Comparison of ENCODE assay signal across 8 cellular contexts in the genomic region with DNA sequence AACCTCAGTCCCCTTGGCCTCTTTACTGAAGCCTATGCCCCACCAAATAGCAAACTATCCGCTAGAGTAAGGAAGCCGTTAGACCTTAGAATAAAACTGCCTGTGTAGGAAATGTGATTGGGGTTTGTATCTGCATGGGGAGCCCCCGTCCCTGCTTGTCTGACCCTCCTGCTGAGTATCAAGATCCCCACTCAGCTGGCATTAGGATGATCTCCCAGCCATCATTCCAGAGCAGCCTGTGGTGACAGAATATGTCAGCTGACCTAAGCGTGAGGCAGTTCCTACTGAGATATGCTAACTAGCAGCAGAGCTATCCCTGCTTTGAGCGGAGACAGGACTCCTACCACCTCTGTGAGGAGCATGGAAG. TPM values are rescaled to one million over a fixed set of nuclear protein-coding genes. Genes with fewer than 3 reads are reported as not detected.
DNase-seq lines count a peak whose midpoint lies in the region; ATAC-seq, FAIRE-seq and TF ChIP-seq lines count a peak whose summit lies in the region.

No MANE protein-coding gene starts in this region.

- ATAC-seq in HG03354 (IDR thresholded peaks at IDR 0.05; ENCODE audit: poor library complexity, severe bottlenecking, unreplicated experiment): peak; percentile 19

- dilution Hi-C loops in keratinocyte (cut with MboI; ENCODE audit: extremely low pct_ligation_motif_present, low sequenced_read_pairs): no loop called here

- H3K9me3 ChIP-seq in keratinocyte (ENCODE audit: control insufficient read depth, low read depth, low read length) (no peaks in the 10 kb centered on the region), small intestine (ENCODE audit: control insufficient read depth, low read depth) (no peaks in the 10 kb centered on the region)

- H3K36me3 ChIP-seq in keratinocyte (ENCODE audit: control insufficient read depth in 2 of 2, extremely low read depth in 1 of 2, insufficient read depth in 2 of 2, low read length in 2 of 2): peaks cover 0 to 2% of the 10 kb centered on the region in 2 experiments
- H3K36me3 ChIP-seq in small intestine (ENCODE audit: control insufficient read depth in 2 of 2, insufficient read depth in 2 of 2, low read length in 2 of 2): no peaks in the 10 kb centered on the region

- H3K27ac ChIP-seq in cingulate gyrus (ENCODE audit: low read depth, low read length): peak overlapping the region; percentile 74
- peak overlapping the region; percentile 53 for H3K27ac ChIP-seq in keratinocyte (ENCODE audit: control insufficient read depth, insufficient read depth, low read length)
- H3K27ac ChIP-seq in small intestine (ENCODE audit: low read depth in 1 of 2, low read length in 1 of 2): peak overlapping the region; percentile 7 to 97

- FAIRE-seq in keratinocyte (lab: Jason Lieb, UNC) (no peak), small intestine (lab: Jason Lieb, UNC) (no peak)

- H3K4me1 ChIP-seq in keratinocyte (ENCODE audit: control insufficient read depth, extremely low read depth, insufficient read depth, low read length): peaks cover 24% of the 10 kb centered on the region
- H3K4me1 ChIP-seq in small intestine (ENCODE audit: control insufficient read depth in 2 of 2, insufficient read depth in 1 of 2, low read depth in 1 of 2, low read length in 1 of 2): no peaks in the 10 kb centered on the region

- H3K4me2 ChIP-seq in keratinocyte (ENCODE audit: control insufficient read depth, extremely low read depth, insufficient read depth, low read depth, low read length): peak overlapping the region; percentile 92

- peak overlapping the region; percentile 84 for H3K9ac ChIP-seq in keratinocyte (ENCODE audit: control insufficient read depth, extremely low read depth, insufficient read depth, low read length)

- H2AFZ ChIP-seq in keratinocyte (ENCODE audit: control insufficient read depth, low read length): peak overlapping the region; percentile 52

- peaks cover 42% of the 10 kb centered on the region for H3K79me2 ChIP-seq in keratinocyte (ENCODE audit: control insufficient read depth, insufficient read depth, low read length)

- H3K4me3 ChIP-seq in keratinocyte (ENCODE audit: control insufficient read depth in 2 of 3, extremely low read depth in 1 of 3, insufficient read depth in 2 of 3, low read depth in 1 of 3, low read length in 3 of 3) (peak overlapping the region; percentile 83 to 90 (median 88)), small intestine (ENCODE audit: low read depth in 1 of 2, low read length in 2 of 2) (peak overlapping the region; percentile 81 to 85)

- H3K9me1 ChIP-seq in keratinocyte (ENCODE audit: control insufficient read depth, extremely low read depth, insufficient read depth, low read length): no peaks in the 10 kb centered on the region

- H3K27me3 ChIP-seq in keratinocyte (ENCODE audit: control insufficient read depth, extremely low read depth, insufficient read depth, low read length) (no peaks in the 10 kb centered on the region), small intestine (ENCODE audit: control insufficient read depth in 2 of 2, insufficient read depth in 2 of 2, low read length in 2 of 2) (no peaks in the 10 kb centered on the region)

- no peak for TF ChIP-seq CTCF in keratinocyte (optimal IDR thresholded peaks at IDR 0.05 in 1 of 3, IDR thresholded peaks at IDR 0.05 in 1 of 3, conservative IDR thresholded peaks at IDR 0.05 in 1 of 3; ENCODE audit: extremely low read depth in 1 of 3, insufficient read depth in 2 of 3, low read length in 3 of 3)
- TF ChIP-seq CTCF in GM10248 (IDR thresholded peaks at IDR 0.05; ENCODE audit: control extremely low read depth, extremely low read depth, low read depth, missing control alignments): no peak

- 1 to 4% (median 1%) methylated on average over 5 of the region's 5 CpGs for WGBS in small intestine, 3 donors

- POLR2A ChIA-PET in GM10248 (lab: Yijun Ruan, JAX): interaction anchor here (0.5 to 0.9 kb wide), 2 partner anchors 76 to 87 kb away, joined by 3 to 6 read pairs; partner anchors contain the start of genes RANBP10 and TSNAXIP1

- DNase-seq in activated CD4-positive, alpha-beta T cell treated with anti-CD3 and anti-CD28 coated beads for 4 hours: peak; percentile 6 to 8
- DNase-seq in activated CD4-positive, alpha-beta T cell treated with anti-CD3 and anti-CD28 coated beads for 1 hour: no peak
- DNase-seq in SW480 (ENCODE audit: low spot score) (peak; percentile 32), keratinocyte (ENCODE audit: low read depth, low spot score) (no peak), small intestine (peak; percentile 47), GM10248 (ENCODE audit: extremely low spot score) (no peak)

- CTCF ChIA-PET in GM10248 (lab: Yijun Ruan, JAX): interaction anchor here (0.7 to 3.1 kb wide), 14 partner anchors 9 to 239 kb away, joined by 3 to 15 read pairs (median 6); partner anchors contain the start of genes ATP6V0D1, CARMIL2, CTCF and TSNAXIP1

- no peaks in the 10 kb centered on the region for H4K20me1 ChIP-seq in keratinocyte (ENCODE audit: control insufficient read depth, extremely low read depth, insufficient read depth, low read length)

RNA-seq across cellular contexts. Expression of gene GFOD2, which starts 0.6 kb away (rescaled TPM):
- 13.2 to 19.3 TPM (median 13.8 TPM) in 3 replicates for polyA plus RNA-seq in keratinocyte
- polyA plus RNA-seq in keratinocyte (2011; ENCODE audit: low read depth): 7.5 TPM
- polyA plus RNA-seq in keratinocyte (2011; cell fraction: cytosol; rRNA removed): 10.0 and 14.9 TPM in 2 replicates
- polyA plus RNA-seq in keratinocyte (2011; cell fraction: nucleus; rRNA removed): 21.2 and 23.8 TPM in 2 replicates
- polyA plus RNA-seq in keratinocyte (2012; ENCODE audit: low replicate concordance): 16.6 and 21.6 TPM in 2 replicates
- polyA minus RNA-seq in keratinocyte: 17.2 to 26.5 TPM (median 22.2 TPM) in 3 replicates
- 16.5 TPM for polyA minus RNA-seq in keratinocyte (2011; cell fraction: cytosol; rRNA and poly(A)+ RNA removed)
- 10.6 and 16.1 TPM in 2 replicates for polyA minus RNA-seq in keratinocyte (2011; cell fraction: nucleus; rRNA and poly(A)+ RNA removed)
- 10 to 100 TPM in 2 of 3 donors, 1 to 10 TPM in 1; 9.7 to 28.6 (median 14.3) TPM for polyA plus RNA-seq in small intestine

RNA-seq across cellular contexts. Expression of gene C16orf86, which starts 53.1 kb away (rescaled TPM):
- polyA plus RNA-seq in keratinocyte (0.10 to 0.24 TPM (median 0.17 TPM) in 3 replicates), small intestine (1 to 10 TPM in 2 of 3 donors, not detected in 1; 1.9 to 3.2 TPM)
- not detected for polyA plus RNA-seq in keratinocyte (2011; ENCODE audit: low read depth)
- 0.31 TPM in 1 of 2 replicates, not detected in the other for polyA plus RNA-seq in keratinocyte (2011; cell fraction: cytosol; rRNA removed)
- polyA plus RNA-seq in keratinocyte (2011; cell fraction: nucleus; rRNA removed): 0.29 and 0.41 TPM in 2 replicates
- 0.34 TPM in 1 of 2 replicates, not detected in the other for polyA plus RNA-seq in keratinocyte (2012; ENCODE audit: low replicate concordance)
- not detected in 3 replicates for polyA minus RNA-seq in keratinocyte
- polyA minus RNA-seq in keratinocyte (2011; cell fraction: cytosol; rRNA and poly(A)+ RNA removed): not detected
- not detected in 2 replicates for polyA minus RNA-seq in keratinocyte (2011; cell fraction: nucleus; rRNA and poly(A)+ RNA removed)

RNA-seq across cellular contexts. Expression of gene ENKD1, which starts 53.2 kb away (rescaled TPM):
- 4.3 to 4.6 TPM (median 4.4 TPM) in 3 replicates for polyA plus RNA-seq in keratinocyte
- 10.4 TPM for polyA plus RNA-seq in keratinocyte (2011; ENCODE audit: low read depth)
- polyA plus RNA-seq in keratinocyte (2011; cell fraction: cytosol; rRNA removed): 1.1 and 3.1 TPM in 2 replicates
- 5.6 and 8.4 TPM in 2 replicates for polyA plus RNA-seq in keratinocyte (2011; cell fraction: nucleus; rRNA removed)
- polyA plus RNA-seq in keratinocyte (2012; ENCODE audit: low replicate concordance): 5.0 and 7.6 TPM in 2 replicates
- polyA minus RNA-seq in keratinocyte: 2.3 to 7.6 TPM (median 3.8 TPM) in 3 replicates
- polyA minus RNA-seq in keratinocyte (2011; cell fraction: cytosol; rRNA and poly(A)+ RNA removed): 10.0 TPM
- 3.0 and 3.3 TPM in 2 replicates for polyA minus RNA-seq in keratinocyte (2011; cell fraction: nucleus; rRNA and poly(A)+ RNA removed)
- 10 to 100 TPM in 2 of 3 donors, 1 to 10 TPM in 1; 4.1 to 13.2 (median 13.0) TPM for polyA plus RNA-seq in small intestine

RNA-seq across cellular contexts. Expression of gene PARD6A, which starts 59.0 kb away (rescaled TPM):
- 0.05 to 0.23 TPM (median 0.20 TPM) in 3 replicates for polyA plus RNA-seq in keratinocyte
- polyA plus RNA-seq in keratinocyte (2011; ENCODE audit: low read depth): not detected
- polyA plus RNA-seq in keratinocyte (2011; cell fraction: cytosol; rRNA removed): 0.14 TPM in 1 of 2 replicates, not detected in the other
- polyA plus RNA-seq in keratinocyte (2011; cell fraction: nucleus; rRNA removed): not detected in 2 replicates
- 0.21 and 0.23 TPM in 2 replicates for polyA plus RNA-seq in keratinocyte (2012; ENCODE audit: low replicate concordance)
- 0.92 TPM in 1 of 3 replicates, not detected in the others for polyA minus RNA-seq in keratinocyte
- not detected for polyA minus RNA-seq in keratinocyte (2011; cell fraction: cytosol; rRNA and poly(A)+ RNA removed)
- polyA minus RNA-seq in keratinocyte (2011; cell fraction: nucleus; rRNA and poly(A)+ RNA removed): not detected in 2 replicates
- 1 to 10 TPM; 2.5 to 6.8 (median 3.0) TPM for polyA plus RNA-seq in small intestine

RNA-seq across cellular contexts. Expression of gene ACD, which starts 59.7 kb away (rescaled TPM):
- polyA plus RNA-seq in keratinocyte: 12.9 to 16.7 TPM (median 13.2 TPM) in 3 replicates
- 2.0 TPM for polyA plus RNA-seq in keratinocyte (2011; ENCODE audit: low read depth)
- 11.6 and 18.7 TPM in 2 replicates for polyA plus RNA-seq in keratinocyte (2011; cell fraction: cytosol; rRNA removed)
- polyA plus RNA-seq in keratinocyte (2011; cell fraction: nucleus; rRNA removed): 21.1 and 28.1 TPM in 2 replicates
- 9.7 and 22.6 TPM in 2 replicates for polyA plus RNA-seq in keratinocyte (2012; ENCODE audit: low replicate concordance)
- 9.4 to 58.0 TPM (median 9.8 TPM) in 3 replicates for polyA minus RNA-seq in keratinocyte
- 24.9 TPM for polyA minus RNA-seq in keratinocyte (2011; cell fraction: cytosol; rRNA and poly(A)+ RNA removed)
- polyA minus RNA-seq in keratinocyte (2011; cell fraction: nucleus; rRNA and poly(A)+ RNA removed): 7.4 and 8.0 TPM in 2 replicates
- 10 to 100 TPM in 2 of 3 donors, 1 to 10 TPM in 1; 7.2 to 15.2 (median 12.2) TPM for polyA plus RNA-seq in small intestine

Comparison
In these comparisons a context has a peak if more than half of its experiments do, and no peak if none do; other contexts are left out.
1. DNase-seq: peak in activated CD4-positive, alpha-beta T cell treated with anti-CD3 and anti-CD28 coated beads for 4 hours (2 of 2), SW480 (single experiment) and small intestine (single experiment); none in activated CD4-positive, alpha-beta T cell treated with anti-CD3 and anti-CD28 coated beads for 1 hour (single experiment), keratinocyte (single experiment) and GM10248 (single experiment).
2. Peak in every context shown above with its lines, with median percentiles within 50 percentile points of each other: H3K27ac ChIP-seq.